1 cellular context compared by ENCODE assay signal in the genomic region with DNA sequence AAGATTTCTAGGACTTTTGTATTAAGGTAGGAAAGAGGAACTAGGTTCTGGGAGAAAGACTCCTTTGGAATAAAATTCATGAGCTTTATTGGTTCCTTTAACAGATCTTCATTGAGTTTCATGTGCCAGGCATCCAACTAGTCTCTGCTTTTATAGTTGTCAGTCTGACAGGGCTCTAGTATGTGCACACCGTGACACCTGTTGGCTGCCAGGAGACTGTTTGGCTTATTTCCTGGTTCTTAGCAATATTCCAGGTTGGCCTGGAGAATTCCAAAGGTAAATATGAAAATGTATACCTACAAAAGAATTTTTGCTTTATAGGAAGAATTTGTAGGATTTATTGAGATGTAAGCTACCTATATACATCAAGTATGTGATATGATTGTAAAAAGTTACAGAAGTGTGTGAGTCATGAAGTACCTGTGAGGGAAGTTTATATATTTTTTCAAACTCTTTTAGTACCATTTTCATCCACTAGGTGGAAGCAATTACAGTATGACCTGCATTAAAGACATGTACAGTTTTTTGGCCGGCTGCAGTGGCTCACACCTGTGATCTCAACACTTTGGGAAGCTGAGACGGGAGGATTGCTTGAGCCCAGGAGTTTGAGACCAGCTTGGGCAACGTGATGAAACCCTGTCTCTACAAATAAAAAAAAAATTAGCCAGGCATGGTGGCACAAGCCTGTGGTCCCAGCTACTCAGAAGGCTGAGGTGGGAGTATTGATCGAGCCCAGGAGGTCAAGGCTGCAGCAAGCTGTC.
A peak's percentile ranks its signal among the peaks of the same experiment; 100 is the strongest.
TF ChIP-seq lines count a peak whose summit lies in the region.

No MANE protein-coding gene starts in this region.

TF ChIP-seq in HepG2, 621 proteins besides CTCF, POLR2A, EP300 and RAD21:
- TF ChIP-seq, protein P1, sequence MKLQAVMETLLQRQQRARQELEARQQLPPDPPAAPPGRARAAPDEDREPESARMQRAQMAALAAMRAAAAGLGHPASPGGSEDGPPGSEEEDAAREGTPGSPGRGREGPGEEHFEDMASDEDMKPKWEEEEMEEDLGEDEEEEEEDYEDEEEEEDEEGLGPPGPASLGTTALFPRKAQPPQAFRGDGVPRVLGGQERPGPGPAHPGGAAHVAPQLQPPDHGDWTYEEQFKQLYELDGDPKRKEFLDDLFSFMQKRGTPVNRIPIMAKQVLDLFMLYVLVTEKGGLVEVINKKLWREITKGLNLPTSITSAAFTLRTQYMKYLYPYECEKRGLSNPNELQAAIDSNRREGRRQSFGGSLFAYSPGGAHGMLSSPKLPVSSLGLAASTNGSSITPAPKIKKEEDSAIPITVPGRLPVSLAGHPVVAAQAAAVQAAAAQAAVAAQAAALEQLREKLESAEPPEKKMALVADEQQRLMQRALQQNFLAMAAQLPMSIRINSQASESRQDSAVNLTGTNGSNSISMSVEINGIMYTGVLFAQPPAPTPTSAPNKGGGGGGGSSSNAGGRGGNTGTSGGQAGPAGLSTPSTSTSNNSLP (IDR thresholded peaks at IDR 0.05; ENCODE audit: low read depth, low read length) = peak; percentile 61; the same call in 1 of the 2 replicates
- TF ChIP-seq SIX1 (CRISPR knock-in tag; IDR thresholded peaks at IDR 0.05; ENCODE audit: borderline replicate concordance) = no peak
- TF ChIP-seq NFIB (CRISPR knock-in tag; IDR thresholded peaks at IDR 0.05; ENCODE audit: borderline replicate concordance) = no peak
- no peak for TF ChIP-seq MTA1 (CRISPR knock-in tag; IDR thresholded peaks at IDR 0.05; ENCODE audit: borderline replicate concordance)
- 0 out of 2 replicates have a peak, but pooled peaks have one; percentile 11 for TF ChIP-seq POLR2AphosphoS5 (IDR thresholded peaks at IDR 0.05; ENCODE audit: low read depth, low read length)
- TF ChIP-seq LCORL (IDR thresholded peaks at IDR 0.05) = no peak
- 0 out of 2 replicates have a peak, but pooled peaks have one; percentile 38 for TF ChIP-seq LCORL (CRISPR knock-in tag; IDR thresholded peaks at IDR 0.05)
- TF ChIP-seq, protein P2, sequence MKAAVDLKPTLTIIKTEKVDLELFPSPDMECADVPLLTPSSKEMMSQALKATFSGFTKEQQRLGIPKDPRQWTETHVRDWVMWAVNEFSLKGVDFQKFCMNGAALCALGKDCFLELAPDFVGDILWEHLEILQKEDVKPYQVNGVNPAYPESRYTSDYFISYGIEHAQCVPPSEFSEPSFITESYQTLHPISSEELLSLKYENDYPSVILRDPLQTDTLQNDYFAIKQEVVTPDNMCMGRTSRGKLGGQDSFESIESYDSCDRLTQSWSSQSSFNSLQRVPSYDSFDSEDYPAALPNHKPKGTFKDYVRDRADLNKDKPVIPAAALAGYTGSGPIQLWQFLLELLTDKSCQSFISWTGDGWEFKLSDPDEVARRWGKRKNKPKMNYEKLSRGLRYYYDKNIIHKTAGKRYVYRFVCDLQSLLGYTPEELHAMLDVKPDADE (CRISPR knock-in tag; IDR thresholded peaks at IDR 0.05) = 0 out of 2 replicates have a peak, but pooled peaks have one; percentile 42
- TF ChIP-seq NKX3-1 (CRISPR knock-in tag; IDR thresholded peaks at IDR 0.05) = 0 out of 2 replicates have a peak, but pooled peaks have one; percentile 18
- 0 out of 2 replicates have a peak, but pooled peaks have one; percentile 12 for TF ChIP-seq ZNF501 (CRISPR knock-in tag; IDR thresholded peaks at IDR 0.05)
- TF ChIP-seq KDM2A (CRISPR knock-in tag; IDR thresholded peaks at IDR 0.05; ENCODE audit: borderline replicate concordance, low read depth) = 0 out of 2 replicates have a peak, but pooled peaks have one; percentile 17
- peak; percentile 52; the same call in 1 of the 2 replicates for TF ChIP-seq POLR2G (IDR thresholded peaks at IDR 0.05; ENCODE audit: low read depth, low read length)
- TF ChIP-seq, protein P3, sequence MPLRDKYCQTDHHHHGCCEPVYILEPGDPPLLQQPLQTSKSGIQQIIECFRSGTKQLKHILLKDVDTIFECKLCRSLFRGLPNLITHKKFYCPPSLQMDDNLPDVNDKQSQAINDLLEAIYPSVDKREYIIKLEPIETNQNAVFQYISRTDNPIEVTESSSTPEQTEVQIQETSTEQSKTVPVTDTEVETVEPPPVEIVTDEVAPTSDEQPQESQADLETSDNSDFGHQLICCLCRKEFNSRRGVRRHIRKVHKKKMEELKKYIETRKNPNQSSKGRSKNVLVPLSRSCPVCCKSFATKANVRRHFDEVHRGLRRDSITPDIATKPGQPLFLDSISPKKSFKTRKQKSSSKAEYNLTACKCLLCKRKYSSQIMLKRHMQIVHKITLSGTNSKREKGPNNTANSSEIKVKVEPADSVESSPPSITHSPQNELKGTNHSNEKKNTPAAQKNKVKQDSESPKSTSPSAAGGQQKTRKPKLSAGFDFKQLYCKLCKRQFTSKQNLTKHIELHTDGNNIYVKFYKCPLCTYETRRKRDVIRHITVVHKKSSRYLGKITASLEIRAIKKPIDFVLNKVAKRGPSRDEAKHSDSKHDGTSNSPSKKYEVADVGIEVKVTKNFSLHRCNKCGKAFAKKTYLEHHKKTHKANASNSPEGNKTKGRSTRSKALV (CRISPR knock-in tag; IDR thresholded peaks at IDR 0.05) = peak; percentile 46; the same call in 1 of the 2 replicates
- peak; percentile 46 for TF ChIP-seq SMC3 (IDR thresholded peaks at IDR 0.05; ENCODE audit: low read length)
- TF ChIP-seq RXRB (CRISPR knock-in tag; IDR thresholded peaks at IDR 0.05; ENCODE audit: borderline replicate concordance) = no peak
- peak; percentile 52 for TF ChIP-seq ZMYM4 (CRISPR knock-in tag; IDR thresholded peaks at IDR 0.05)
- TF ChIP-seq, protein P4, sequence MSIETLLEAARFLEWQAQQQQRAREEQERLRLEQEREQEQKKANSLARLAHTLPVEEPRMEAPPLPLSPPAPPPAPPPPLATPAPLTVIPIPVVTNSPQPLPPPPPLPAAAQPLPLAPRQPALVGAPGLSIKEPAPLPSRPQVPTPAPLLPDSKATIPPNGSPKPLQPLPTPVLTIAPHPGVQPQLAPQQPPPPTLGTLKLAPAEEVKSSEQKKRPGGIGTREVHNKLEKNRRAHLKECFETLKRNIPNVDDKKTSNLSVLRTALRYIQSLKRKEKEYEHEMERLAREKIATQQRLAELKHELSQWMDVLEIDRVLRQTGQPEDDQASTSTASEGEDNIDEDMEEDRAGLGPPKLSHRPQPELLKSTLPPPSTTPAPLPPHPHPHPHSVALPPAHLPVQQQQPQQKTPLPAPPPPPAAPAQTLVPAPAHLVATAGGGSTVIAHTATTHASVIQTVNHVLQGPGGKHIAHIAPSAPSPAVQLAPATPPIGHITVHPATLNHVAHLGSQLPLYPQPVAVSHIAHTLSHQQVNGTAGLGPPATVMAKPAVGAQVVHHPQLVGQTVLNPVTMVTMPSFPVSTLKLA (IDR thresholded peaks at IDR 0.05) = no peak
- TF ChIP-seq STAG1 (CRISPR knock-in tag; IDR thresholded peaks at IDR 0.05) = peak; percentile 42
- TF ChIP-seq FOSL2 (CRISPR knock-in tag; IDR thresholded peaks at IDR 0.05) = 0 out of 2 replicates have a peak, but pooled peaks have one; percentile 11
- TF ChIP-seq NR2F1 (CRISPR knock-in tag; IDR thresholded peaks at IDR 0.05) = 0 out of 4 replicates have a peak, but pooled peaks of 1 of the 2 experiments have one; percentile 34
- no peak for TF ChIP-seq NFIC (IDR thresholded peaks at IDR 0.05; ENCODE audit: low read length)
- 0 out of 2 replicates have a peak, but pooled peaks have one; percentile 23 for TF ChIP-seq ZNF670 (CRISPR knock-in tag; IDR thresholded peaks at IDR 0.05; ENCODE audit: borderline replicate concordance)
- TF ChIP-seq MEF2D (CRISPR knock-in tag; IDR thresholded peaks at IDR 0.05) = 0 out of 2 replicates have a peak, but pooled peaks have one; percentile 25
- TF ChIP-seq, protein P5, sequence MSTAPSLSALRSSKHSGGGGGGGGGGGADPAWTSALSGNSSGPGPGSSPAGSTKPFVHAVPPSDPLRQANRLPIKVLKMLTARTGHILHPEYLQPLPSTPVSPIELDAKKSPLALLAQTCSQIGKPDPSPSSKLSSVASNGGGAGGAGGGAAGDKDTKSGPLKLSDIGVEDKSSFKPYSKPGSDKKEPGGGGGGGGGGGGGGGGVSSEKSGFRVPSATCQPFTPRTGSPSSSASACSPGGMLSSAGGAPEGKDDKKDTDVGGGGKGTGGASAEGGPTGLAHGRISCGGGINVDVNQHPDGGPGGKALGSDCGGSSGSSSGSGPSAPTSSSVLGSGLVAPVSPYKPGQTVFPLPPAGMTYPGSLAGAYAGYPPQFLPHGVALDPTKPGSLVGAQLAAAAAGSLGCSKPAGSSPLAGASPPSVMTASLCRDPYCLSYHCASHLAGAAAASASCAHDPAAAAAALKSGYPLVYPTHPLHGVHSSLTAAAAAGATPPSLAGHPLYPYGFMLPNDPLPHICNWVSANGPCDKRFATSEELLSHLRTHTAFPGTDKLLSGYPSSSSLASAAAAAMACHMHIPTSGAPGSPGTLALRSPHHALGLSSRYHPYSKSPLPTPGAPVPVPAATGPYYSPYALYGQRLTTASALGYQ (CRISPR knock-in tag; IDR thresholded peaks at IDR 0.05) = 0 out of 2 replicates have a peak, but pooled peaks have one; percentile 26
- TF ChIP-seq KAT7 (CRISPR knock-in tag; IDR thresholded peaks at IDR 0.05; ENCODE audit: borderline replicate concordance) = no peak
- TF ChIP-seq ZNF12 (CRISPR knock-in tag; IDR thresholded peaks at IDR 0.05) = no peak
- peak; percentile 88; the same call in 1 of the 2 replicates for TF ChIP-seq ZNF33A (CRISPR knock-in tag; IDR thresholded peaks at IDR 0.05; ENCODE audit: borderline replicate concordance)
- TF ChIP-seq RBM22 (optimal IDR thresholded peaks at IDR 0.05; ENCODE audit: low read length) = peak; percentile 72
- peak; percentile 47; the same call in 1 of the 2 replicates for TF ChIP-seq ONECUT2 (CRISPR knock-in tag; IDR thresholded peaks at IDR 0.05)
- TF ChIP-seq KAT8 (CRISPR knock-in tag; IDR thresholded peaks at IDR 0.05) = no peak
- TF ChIP-seq GATAD2A (CRISPR knock-in tag; IDR thresholded peaks at IDR 0.05) = 0 out of 2 replicates have a peak, but pooled peaks have one; percentile 18
